In the genomic region with DNA sequence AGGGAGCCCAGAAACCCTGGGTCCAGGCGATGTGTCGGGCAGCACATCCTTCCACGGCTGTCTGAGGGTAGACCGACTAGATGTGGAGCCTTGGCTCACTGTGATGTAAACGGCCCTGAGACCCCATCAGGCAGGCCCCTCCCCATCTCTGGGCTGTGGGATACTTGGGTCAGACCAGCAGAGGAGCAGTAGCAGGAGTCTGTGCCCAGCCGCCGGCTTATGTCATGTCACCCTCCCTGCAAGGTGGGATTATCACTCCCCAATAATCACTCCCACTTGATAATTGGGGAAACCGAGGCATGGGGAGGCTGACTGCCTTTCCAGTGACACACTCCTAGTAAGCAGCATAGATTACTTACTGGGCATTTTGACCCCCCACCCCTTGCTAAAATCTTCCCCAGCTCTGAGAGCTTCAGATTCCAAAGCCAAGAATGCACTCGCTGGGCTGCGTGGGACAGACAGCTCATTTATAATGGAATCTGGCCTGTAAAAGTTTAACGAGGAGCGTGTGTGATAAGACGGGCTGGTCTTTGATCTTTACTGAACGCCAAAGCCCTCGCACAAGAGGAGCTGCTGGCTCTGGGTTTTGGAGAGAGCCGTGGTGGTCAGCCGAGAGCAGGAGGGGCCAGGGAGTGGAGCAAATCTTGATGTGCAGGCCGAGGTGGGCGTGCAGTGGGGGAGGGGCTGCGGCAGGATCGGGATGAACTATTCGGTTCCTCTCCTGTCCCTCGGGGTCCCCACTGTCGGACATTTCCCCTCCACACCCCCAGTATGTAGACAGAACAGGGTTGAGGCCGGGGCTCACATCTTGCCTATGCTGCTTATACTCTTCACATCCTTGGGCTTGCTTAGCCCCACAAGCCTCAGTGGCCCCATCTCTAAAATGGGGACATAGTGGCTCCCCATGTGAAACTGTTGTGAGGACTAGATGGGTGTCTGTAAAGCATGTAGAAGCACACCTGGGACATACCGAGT, we compare ENCODE assay signal across 1 cellular context.
A peak's percentile ranks its signal among the peaks of the same experiment; 100 is the strongest.
TF ChIP-seq lines count a peak whose summit lies in the region.

No MANE protein-coding gene starts in this region.

TF ChIP-seq in IMR-90, 13 proteins besides CTCF, POLR2A, EP300 and RAD21:
- TF ChIP-seq RCOR1 (IDR thresholded peaks at IDR 0.05; ENCODE audit: insufficient replicate concordance, low read length) (no peak), CHD1 (IDR thresholded peaks at IDR 0.05; ENCODE audit: low read depth, low read length) (peak; percentile 12; the same call in 1 of the 2 replicates), BHLHE40 (IDR thresholded peaks at IDR 0.05; ENCODE audit: low read depth, low read length) (peak; percentile 85), MAZ (IDR thresholded peaks at IDR 0.05; ENCODE audit: borderline replicate concordance, low read depth, low read length) (0 out of 2 replicates have a peak, but pooled peaks have one; percentile 2), FOS (IDR thresholded peaks at IDR 0.05; ENCODE audit: low read depth, low read length) (no peak), RFX5 (IDR thresholded peaks at IDR 0.05; ENCODE audit: low read depth, low read length) (no peak)
- TF ChIP-seq, protein P1, sequence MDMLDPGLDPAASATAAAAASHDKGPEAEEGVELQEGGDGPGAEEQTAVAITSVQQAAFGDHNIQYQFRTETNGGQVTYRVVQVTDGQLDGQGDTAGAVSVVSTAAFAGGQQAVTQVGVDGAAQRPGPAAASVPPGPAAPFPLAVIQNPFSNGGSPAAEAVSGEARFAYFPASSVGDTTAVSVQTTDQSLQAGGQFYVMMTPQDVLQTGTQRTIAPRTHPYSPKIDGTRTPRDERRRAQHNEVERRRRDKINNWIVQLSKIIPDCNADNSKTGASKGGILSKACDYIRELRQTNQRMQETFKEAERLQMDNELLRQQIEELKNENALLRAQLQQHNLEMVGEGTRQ (IDR thresholded peaks at IDR 0.05; ENCODE audit: low read depth, low read length) = no peak
- TF ChIP-seq, protein P2, sequence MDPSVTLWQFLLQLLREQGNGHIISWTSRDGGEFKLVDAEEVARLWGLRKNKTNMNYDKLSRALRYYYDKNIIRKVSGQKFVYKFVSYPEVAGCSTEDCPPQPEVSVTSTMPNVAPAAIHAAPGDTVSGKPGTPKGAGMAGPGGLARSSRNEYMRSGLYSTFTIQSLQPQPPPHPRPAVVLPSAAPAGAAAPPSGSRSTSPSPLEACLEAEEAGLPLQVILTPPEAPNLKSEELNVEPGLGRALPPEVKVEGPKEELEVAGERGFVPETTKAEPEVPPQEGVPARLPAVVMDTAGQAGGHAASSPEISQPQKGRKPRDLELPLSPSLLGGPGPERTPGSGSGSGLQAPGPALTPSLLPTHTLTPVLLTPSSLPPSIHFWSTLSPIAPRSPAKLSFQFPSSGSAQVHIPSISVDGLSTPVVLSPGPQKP (IDR thresholded peaks at IDR 0.05; ENCODE audit: borderline replicate concordance, low read depth, low read length) = no peak
TF ChIP-seq in IMR-90: peak in this region for 3.
